ENCODE assay signal across 8 cellular contexts in the genomic region with DNA sequence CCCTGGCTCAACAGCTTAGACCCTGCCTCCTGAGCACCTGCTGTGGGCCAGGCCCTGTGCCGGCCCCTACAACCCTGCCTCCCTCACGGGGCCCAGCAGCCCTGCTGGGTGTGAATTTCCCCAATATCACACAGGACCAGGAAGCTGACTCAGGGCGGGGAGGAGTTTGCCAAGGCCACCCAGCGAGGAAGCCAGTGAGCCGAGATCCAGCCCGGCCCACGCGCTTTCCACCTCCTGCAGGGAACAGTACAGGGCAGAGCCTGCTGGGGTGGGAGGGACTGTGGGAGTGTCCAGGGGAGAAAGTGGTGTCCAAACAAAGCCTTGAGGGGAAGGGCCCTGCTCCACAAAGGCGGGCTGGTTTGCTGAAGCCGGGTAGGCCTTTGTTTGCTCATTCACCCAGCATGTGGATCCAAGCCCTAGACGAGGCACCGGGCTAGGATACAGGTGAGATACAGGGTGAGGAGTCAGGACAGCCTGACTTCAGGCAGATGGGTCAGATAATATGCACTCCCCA. TPM values are rescaled to one million over a fixed set of nuclear protein-coding genes. Genes with fewer than 3 reads are reported as not detected.
DNase-seq lines count a peak whose midpoint lies in the region; ATAC-seq and TF ChIP-seq lines count a peak whose summit lies in the region.

No MANE protein-coding gene starts in this region.

- H3K36me3 Mint-ChIP-seq in CD4-positive, alpha-beta memory T cell = no peaks in the 10 kb centered on the region

- H3K27me3 ChIP-seq in BE2C (no peaks in the 10 kb centered on the region), left ventricle myocardium inferior (ENCODE audit: low read depth) (no peaks in the 10 kb centered on the region)
- no peaks in the 10 kb centered on the region for H3K27me3 ChIP-seq in CD4-positive, alpha-beta memory T cell (ENCODE audit: insufficient read depth, low read length)

- H3K9me3 ChIP-seq in BE2C = no peaks in the 10 kb centered on the region
- H3K9me3 ChIP-seq in left ventricle myocardium inferior (replicated peaks) = no peaks in the 10 kb centered on the region
- H3K9me3 ChIP-seq in CD4-positive, alpha-beta memory T cell (ENCODE audit: control insufficient read depth in 1 of 2, low read length in 2 of 2) = no peaks in the 10 kb centered on the region

- H3K27ac Mint-ChIP-seq in CD4-positive, alpha-beta memory T cell = no peak overlapping the region

- no peaks in the 10 kb centered on the region for H3K9me3 Mint-ChIP-seq in CD4-positive, alpha-beta memory T cell

- CTCF ChIA-PET in CD4-positive, alpha-beta memory T cell (lab: Charles Lee; ENCODE audit: partially characterized antibody) = interaction anchor here (0.7 to 1.7 kb wide), 2 partner anchors 78 to 123 kb away, joined by 4 read pairs; no protein-coding TSS in a partner anchor

- H3K27ac ChIP-seq in left ventricle myocardium inferior (replicated peaks) = peak overlapping the region; percentile 90
- no peak overlapping the region for H3K27ac ChIP-seq in CD4-positive, alpha-beta memory T cell (ENCODE audit: low read depth, low read length)

- H3K36me3 ChIP-seq in BE2C (no peaks in the 10 kb centered on the region), left ventricle myocardium inferior (no peaks in the 10 kb centered on the region)
- no peaks in the 10 kb centered on the region for H3K36me3 ChIP-seq in CD4-positive, alpha-beta memory T cell (ENCODE audit: insufficient read depth, low read length)

- intact Hi-C loops in left ventricle myocardium inferior (cut with micrococcal nuclease) = no loop called here
- intact Hi-C loops in CD4-positive, alpha-beta memory T cell (cut with micrococcal nuclease) = no loop called here

- H3K4me3 ChIP-seq in BE2C (ENCODE audit: low read depth, low read length) (no peak overlapping the region), left ventricle myocardium inferior (peak overlapping the region; percentile 22)
- no peak overlapping the region for H3K4me3 ChIP-seq in CD4-positive, alpha-beta memory T cell (ENCODE audit: low read length in 2 of 2)

- H3K4me3 Mint-ChIP-seq in CD4-positive, alpha-beta memory T cell = no peak overlapping the region

- DNase-seq in BE2C (peak; percentile 48), HuH-7.5 (ENCODE audit: low spot score) (peak; percentile 65), amniotic epithelial cell (ENCODE audit: low read depth) (peak; percentile 96), left ventricle myocardium inferior (peak; percentile 92), putamen (ENCODE audit: low spot score) (peak; percentile 65), T-helper 9 cell (no peak)
- DNase-seq in CD4-positive, alpha-beta memory T cell = no peak

- TF ChIP-seq CTCF in BE2C (IDR thresholded peaks at IDR 0.05; ENCODE audit: low read depth, low read length) = no peak
- no peak for TF ChIP-seq CTCF in left ventricle myocardium inferior (IDR thresholded peaks at IDR 0.05; ENCODE audit: borderline replicate concordance)

- POLR2A ChIA-PET in CD4-positive, alpha-beta memory T cell (lab: Charles Lee; ENCODE audit: partially characterized antibody) = no interaction called here

- peaks cover 0 to 4% (median 0%) of the 10 kb centered on the region in 4 donors for H3K4me1 Mint-ChIP-seq in CD4-positive, alpha-beta memory T cell

- H3K27me3 Mint-ChIP-seq in CD4-positive, alpha-beta memory T cell = peaks cover 4 to 7% of the 10 kb centered on the region in 2 donors

- peaks cover 2% of the 10 kb centered on the region; the same call in 1 of the 2 replicates for H3K4me1 ChIP-seq in BE2C
- peaks cover 43% of the 10 kb centered on the region for H3K4me1 ChIP-seq in left ventricle myocardium inferior
- H3K4me1 ChIP-seq in CD4-positive, alpha-beta memory T cell (ENCODE audit: insufficient read depth, low read length) = no peaks in the 10 kb centered on the region

- no peak for ATAC-seq in GM19452 (IDR thresholded peaks at IDR 0.05; ENCODE audit: unreplicated experiment)

RNA-seq across cellular contexts. Expression of gene RPL3, which starts 26.8 kb away (rescaled TPM):
- 1,250 TPM for polyA plus RNA-seq in BE2C (2012; ENCODE audit: insufficient read depth, insufficient read length, low read depth)
- total RNA-seq in left ventricle myocardium inferior = 325 TPM
- 1,000 to 10,000 TPM; 3,492 to 3,635 TPM for total RNA-seq in CD4-positive, alpha-beta memory T cell
- 1,000 to 10,000 TPM; 3,292 to 4,075 TPM for polyA plus RNA-seq in CD4-positive, alpha-beta memory T cell

RNA-seq across cellular contexts. Expression of gene PDGFB, which starts 47.8 kb away (rescaled TPM):
- polyA plus RNA-seq in BE2C (2012; ENCODE audit: insufficient read depth, insufficient read length, low read depth) = not detected
- 17.2 TPM for total RNA-seq in left ventricle myocardium inferior
- total RNA-seq in CD4-positive, alpha-beta memory T cell = 10 to 100 TPM; 15.7 to 16.9 TPM
- 10 to 100 TPM in 1 of 2 donors, 1 to 10 TPM in 1; 6.8 to 11.4 TPM for polyA plus RNA-seq in CD4-positive, alpha-beta memory T cell

RNA-seq across cellular contexts. Expression of gene SYNGR1, which starts 57.2 kb away (rescaled TPM):
- 42.1 TPM for polyA plus RNA-seq in BE2C (2012; ENCODE audit: insufficient read depth, insufficient read length, low read depth)
- 37.7 TPM for total RNA-seq in left ventricle myocardium inferior
- not detected for total RNA-seq in CD4-positive, alpha-beta memory T cell
- under 1 TPM; 0.30 to 0.62 TPM for polyA plus RNA-seq in CD4-positive, alpha-beta memory T cell

Comparison
In these comparisons a context has a peak if more than half of its experiments do, and no peak if none do; other contexts are left out.
1. DNase-seq: peak in BE2C (single experiment), HuH-7.5 (single experiment), amniotic epithelial cell (single experiment), left ventricle myocardium inferior (single experiment) and putamen (single experiment); none in T-helper 9 cell (single experiment) and CD4-positive, alpha-beta memory T cell (0 of 5).
2. RNA of gene RPL3, which starts 26.8 kb away (total RNA-seq): 3,492 to 3,635 TPM in CD4-positive, alpha-beta memory T cell; 325 TPM in left ventricle myocardium inferior (single experiment); every median in the first group is over 10 times any median in the second.
3. RNA of gene SYNGR1, which starts 57.2 kb away (total RNA-seq): 37.7 TPM in left ventricle myocardium inferior (single experiment); not detected in CD4-positive, alpha-beta memory T cell; every median in the first group is over 10 times any median in the second.